ENCODE assay signal across 22 cellular contexts in the genomic region with DNA sequence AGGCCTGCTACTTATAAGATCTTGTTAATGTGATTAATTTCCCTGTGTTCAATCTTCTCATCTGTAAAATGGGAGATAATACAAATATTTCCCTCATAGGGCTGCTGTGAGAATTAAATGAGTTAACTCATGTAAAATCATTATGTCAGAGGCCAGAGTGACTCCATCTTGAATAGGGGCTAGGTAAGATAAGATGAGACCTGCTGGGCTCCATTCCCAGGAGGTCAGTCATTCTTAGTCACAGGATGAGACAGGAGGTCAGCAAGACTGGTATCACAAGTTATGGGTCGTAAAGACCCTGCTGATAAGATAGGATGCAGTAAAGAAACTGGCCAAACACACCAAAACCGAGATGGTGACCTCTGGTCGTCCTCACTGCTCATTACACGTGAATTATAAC.
"Had no signal": no experiment of that assay in that cellular context is flagged by ENCODE, and none has a peak within 500 bp of the region (broad histone marks: within the 10 kb centered on the region; RNA-seq: fewer than 3 reads in every experiment).

No MANE protein-coding gene starts in this region.

- H3K4me3 ChIP-seq: cardiac muscle cell, left lung, sigmoid colon, smooth muscle cell, thoracic aorta, upper lobe of left lung had no signal

- H3K36me3 ChIP-seq: cardiac muscle cell, left lung, sigmoid colon, thoracic aorta, upper lobe of left lung had no signal

- H3K27me3 Mint-ChIP-seq: activated CD4-positive, alpha-beta memory T cell treated with anti-CD3 and anti-CD28 coated beads for 36 hours had no signal

- H3K4me1 Mint-ChIP-seq: activated naive CD8-positive, alpha-beta T cell treated with anti-CD3 and anti-CD28 coated beads, Interleukin-2, amount 10 ng/mL, durations not matched to agents 7 days and 5 days; immature natural killer cell; naive thymus-derived CD8-positive, alpha-beta T cell had no signal

- H3K27ac ChIP-seq: cardiac muscle cell, foreskin keratinocyte, left lung, sigmoid colon, thoracic aorta, upper lobe of left lung had no signal

- DNase-seq: activated CD4-positive, alpha-beta memory T cell treated with anti-CD3 and anti-CD28 coated beads for 36 hours; activated CD4-positive, alpha-beta T cell treated with anti-CD3 and anti-CD28 coated beads for 48 hours; activated naive CD4-positive, alpha-beta T cell treated with Interleukin-2 at 50 U/mL for 16 hours; activated naive CD8-positive, alpha-beta T cell treated with anti-CD3 and anti-CD28 coated beads, Interleukin-2, amount 10 ng/mL, durations not matched to agents 7 days and 5 days; activated T-cell treated with anti-CD3 and anti-CD28 coated beads, Interleukin-2, amount 50 U/mL, for 48 hours; cortex of kidney; erythroblast; immature natural killer cell; kidney glomerular epithelial cell; left lung; naive thymus-derived CD8-positive, alpha-beta T cell; sigmoid colon; stimulated activated CD4-positive, alpha-beta T cell treated with anti-CD3 and anti-CD28 coated beads, Interleukin-15, amount 100 ng/mL, for 24 hours; stimulated activated naive CD4-positive, alpha-beta T cell; T1000; upper lobe of left lung had no signal

- H3K4me2 ChIP-seq: smooth muscle cell had no signal

- H3K4me3 Mint-ChIP-seq: activated CD4-positive, alpha-beta memory T cell treated with anti-CD3 and anti-CD28 coated beads for 36 hours; activated naive CD8-positive, alpha-beta T cell treated with anti-CD3 and anti-CD28 coated beads, Interleukin-2, amount 10 ng/mL, durations not matched to agents 7 days and 5 days; immature natural killer cell; mesothelial cell of epicardium; naive thymus-derived CD8-positive, alpha-beta T cell; T-helper 1 cell treated with Interleukin-12 subunit alpha and Interleukin-12 subunit beta and Interleukin-4 antibody, amounts not matched to agents 30 μg/mL and 1 μg/mL, for 36 hours had no signal

- H3K9me3 Mint-ChIP-seq: immature natural killer cell had no signal

- H3K9me3 ChIP-seq: sigmoid colon, thoracic aorta had no signal

- H3K27me3 ChIP-seq: cardiac muscle cell, foreskin keratinocyte, left lung, sigmoid colon, upper lobe of left lung had no signal

- H3K36me3 Mint-ChIP-seq: activated CD4-positive, alpha-beta memory T cell treated with anti-CD3 and anti-CD28 coated beads for 36 hours; activated naive CD8-positive, alpha-beta T cell treated with anti-CD3 and anti-CD28 coated beads, Interleukin-2, amount 10 ng/mL, durations not matched to agents 7 days and 5 days; immature natural killer cell had no signal

- ATAC-seq: foreskin keratinocyte; left lung; naive thymus-derived CD8-positive, alpha-beta T cell had no signal

- H3K4me1 ChIP-seq: foreskin keratinocyte, left lung, sigmoid colon, upper lobe of left lung had no signal

- H3K27ac Mint-ChIP-seq: activated CD4-positive, alpha-beta memory T cell treated with anti-CD3 and anti-CD28 coated beads for 36 hours; activated naive CD8-positive, alpha-beta T cell treated with anti-CD3 and anti-CD28 coated beads, Interleukin-2, amount 10 ng/mL, durations not matched to agents 7 days and 5 days; immature natural killer cell; mesothelial cell of epicardium; naive thymus-derived CD8-positive, alpha-beta T cell; T-helper 1 cell treated with Interleukin-12 subunit alpha and Interleukin-12 subunit beta and Interleukin-4 antibody, amounts not matched to agents 30 μg/mL and 1 μg/mL, for 36 hours had no signal
